15 cellular contexts compared by ENCODE assay signal in genomic region chr2:28387082-28387960, GRCh38. TPM values are rescaled to one million over a fixed set of nuclear protein-coding genes. Genes with fewer than 3 reads are reported as not detected.
DNase-seq lines count a peak whose midpoint lies in the region; ATAC-seq and TF ChIP-seq lines count a peak whose summit lies in the region.
"Had no signal": no experiment of that assay in that cellular context is flagged by ENCODE, and none has a peak within 500 bp of the region (broad histone marks: within the 10 kb centered on the region; RNA-seq: fewer than 3 reads in every experiment).

No MANE protein-coding gene starts in this region.

- H3K4me3 ChIP-seq in epithelial cell of esophagus (ENCODE audit: low read length) (no peak overlapping the region), stomach (no peak overlapping the region)

- H3K27ac ChIP-seq in stomach, result peak overlapping the region in 3 of 5 donors; percentile 24 to 46 (median 28)

- H3K9me3 Mint-ChIP-seq in activated T-cell treated with anti-CD3 and anti-CD28 coated beads, Interleukin-2, amount 50 U/mL, for 24 hours, result no peaks in the 10 kb centered on the region
- H3K9me3 Mint-ChIP-seq in endothelial cell (ENCODE audit: unreplicated experiment), result no peaks in the 10 kb centered on the region
- H3K9me3 Mint-ChIP-seq: activated naive CD4-positive, alpha-beta T cell treated with anti-CD3 and anti-CD28 coated beads, Interleukin-2, amount 50 U/mL, for 24 hours had no signal

- H3K27me3 Mint-ChIP-seq in activated T-cell treated with anti-CD3 and anti-CD28 coated beads, Interleukin-2, amount 50 U/mL, for 24 hours, result no peaks in the 10 kb centered on the region
- peaks cover 12% of the 10 kb centered on the region for H3K27me3 Mint-ChIP-seq in endothelial cell (ENCODE audit: unreplicated experiment)
- H3K27me3 Mint-ChIP-seq: activated naive CD4-positive, alpha-beta T cell treated with anti-CD3 and anti-CD28 coated beads, Interleukin-2, amount 50 U/mL, for 24 hours had no signal

- WGBS in stomach, 5 donors, result 55 to 66% (median 63%) methylated on average over 6 of the region's 6 CpGs

- peaks cover 12 to 37% (median 21%) of the 10 kb centered on the region in 4 donors for H3K4me1 ChIP-seq in stomach

- peak overlapping the region; percentile 38 for H3K27ac Mint-ChIP-seq in activated T-cell treated with anti-CD3 and anti-CD28 coated beads, Interleukin-2, amount 50 U/mL, for 24 hours
- no peak overlapping the region for H3K27ac Mint-ChIP-seq in endothelial cell (ENCODE audit: unreplicated experiment)

- no peak for DNase-seq in activated T-cell treated with anti-CD3 and anti-CD28 coated beads, Interleukin-2, amount 50 U/mL, for 24 hours
- DNase-seq in activated T-cell treated with anti-CD3 and anti-CD28 coated beads, Interleukin-2, amount 50 U/mL, for 1 hour, result no peak
- DNase-seq in epithelial cell of esophagus (ENCODE audit: low read depth), result peak; percentile 41
- no peak for DNase-seq in stomach
- DNase-seq in NK-92 (lab: John Stamatoyannopoulos, UW; ENCODE audit: unreplicated experiment), result no peak
- DNase-seq in NCI-H345 treated with DMSO at 0.1 percent for 48 hours (lab: John Stamatoyannopoulos, UW; ENCODE audit: unreplicated experiment), result no peak
- no peak for DNase-seq in endothelial cell (ENCODE audit: low spot score)
- DNase-seq: ACHN; activated CD4-positive, alpha-beta T cell treated with anti-CD3 and anti-CD28 coated beads, Interleukin-2, amount 50 U/mL, for 1 hour; Calu3; NCI-H1048; NCI-H2227 treated with DMSO at 0.1 percent for 48 hours; nucleus accumbens had no signal

- intact Hi-C loops in stomach (cut with DNase I; ENCODE audit: low total_unique reads), result no loop called here

- no peak for TF ChIP-seq CTCF in epithelial cell of esophagus (IDR thresholded peaks at IDR 0.05; ENCODE audit: insufficient read depth, low read depth, low read length, missing control alignments)
- TF ChIP-seq CTCF in stomach (IDR thresholded peaks at IDR 0.05), result no peak
- TF ChIP-seq CTCF in endothelial cell (IDR thresholded peaks at IDR 0.05; ENCODE audit: unreplicated experiment), result no peak

- TF ChIP-seq POLR2A in stomach (IDR thresholded peaks at IDR 0.05), result no peak

- H3K36me3 Mint-ChIP-seq in activated T-cell treated with anti-CD3 and anti-CD28 coated beads, Interleukin-2, amount 50 U/mL, for 24 hours (ENCODE audit: low read depth), result peaks cover 2% of the 10 kb centered on the region
- no peaks in the 10 kb centered on the region for H3K36me3 Mint-ChIP-seq in endothelial cell (ENCODE audit: low read depth, unreplicated experiment)
- H3K36me3 Mint-ChIP-seq: activated naive CD4-positive, alpha-beta T cell treated with anti-CD3 and anti-CD28 coated beads, Interleukin-2, amount 50 U/mL, for 24 hours had no signal

- no peaks in the 10 kb centered on the region for H3K9me3 ChIP-seq in stomach

- H3K4me3 Mint-ChIP-seq in activated T-cell treated with anti-CD3 and anti-CD28 coated beads, Interleukin-2, amount 50 U/mL, for 24 hours, result no peak overlapping the region
- no peak overlapping the region for H3K4me3 Mint-ChIP-seq in endothelial cell (ENCODE audit: unreplicated experiment)
- H3K4me3 Mint-ChIP-seq: activated naive CD4-positive, alpha-beta T cell treated with anti-CD3 and anti-CD28 coated beads, Interleukin-2, amount 50 U/mL, for 24 hours had no signal

- ATAC-seq in SK-N-SH treated with all-trans-retinoic acid at 6 μM for 48 hours, result no peak

- H3K27me3 ChIP-seq in stomach, result no peaks in the 10 kb centered on the region

- H3K4me1 Mint-ChIP-seq in activated T-cell treated with anti-CD3 and anti-CD28 coated beads, Interleukin-2, amount 50 U/mL, for 24 hours (ENCODE audit: low read depth), result peaks cover 39% of the 10 kb centered on the region
- H3K4me1 Mint-ChIP-seq in endothelial cell (ENCODE audit: unreplicated experiment), result peaks cover 45% of the 10 kb centered on the region

- no peaks in the 10 kb centered on the region for H3K36me3 ChIP-seq in stomach

- no peak for TF ChIP-seq EP300 in stomach (IDR thresholded peaks at IDR 0.05)

TF ChIP-seq in SK-N-SH treated with all-trans-retinoic acid at 6 μM for 48 hours, 23 proteins besides CTCF, POLR2A, EP300 and RAD21:
- TF ChIP-seq ISL1 (CRISPR knock-in tag; IDR thresholded peaks at IDR 0.05) (peak; percentile 30; the same call in 1 of the 2 replicates), BACH2 (CRISPR knock-in tag; IDR thresholded peaks at IDR 0.05; ENCODE audit: borderline replicate concordance) (no peak), SNAI2 (CRISPR knock-in tag; IDR thresholded peaks at IDR 0.05) (no peak; the same call in 1 of the 2 replicates), TCF4 (CRISPR knock-in tag; IDR thresholded peaks at IDR 0.05; ENCODE audit: borderline replicate concordance) (no peak), ZNF70 (CRISPR knock-in tag; IDR thresholded peaks at IDR 0.05) (no peak), ESRRG (CRISPR knock-in tag; IDR thresholded peaks at IDR 0.05) (0 out of 2 replicates have a peak, but pooled peaks have one; percentile 54)

RNA-seq across cellular contexts. Expression of gene FOSL2, which starts 5.3 kb away (rescaled TPM):
- total RNA-seq in stomach (100 to 1,000 TPM in 3 of 5 donors, 10 to 100 TPM in 2; 50.1 to 227 (median 113) TPM), endothelial cell (ENCODE audit: unreplicated experiment) (24.4 TPM)
- 10 to 100 TPM; 24.4 to 40.8 (median 27.6) TPM for polyA plus RNA-seq in stomach
